36 cellular contexts compared by ENCODE assay signal in the genomic region with DNA sequence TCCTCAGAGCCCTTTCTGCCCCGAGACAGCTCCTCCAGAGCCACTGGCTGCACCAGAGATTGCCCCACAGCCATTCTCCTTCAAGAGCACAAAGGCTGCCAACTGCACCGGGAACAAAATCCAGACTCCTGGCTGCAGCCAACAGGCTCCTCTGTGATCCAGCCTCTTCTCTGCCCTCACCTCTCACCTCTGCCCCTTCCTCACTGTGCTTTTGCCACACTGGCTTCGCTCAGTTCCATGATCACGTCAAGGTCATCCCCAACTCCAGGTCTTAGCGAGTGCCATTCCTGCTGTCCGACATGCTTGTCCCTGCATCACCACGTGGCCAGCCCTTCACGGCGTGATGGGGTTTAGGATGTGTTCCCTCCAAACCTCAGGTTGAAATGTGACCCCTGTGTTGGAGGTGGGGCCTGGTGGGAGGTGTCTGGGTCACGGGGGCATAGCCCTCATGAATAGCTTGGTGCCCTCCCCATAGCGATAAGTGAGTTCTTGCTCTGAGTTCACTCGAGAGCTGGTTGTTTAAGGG.
"Had no signal": no experiment of that assay in that cellular context is flagged by ENCODE, and none has a peak within 500 bp of the region (broad histone marks: within the 10 kb centered on the region; RNA-seq: fewer than 3 reads in every experiment).

No MANE protein-coding gene starts in this region.

- H3K36me3 ChIP-seq: ascending aorta, breast epithelium, cardiac muscle cell, WERI-Rb-1 had no signal

- H3K4me1 ChIP-seq: ascending aorta, breast epithelium had no signal

- H3K4me3 Mint-ChIP-seq: activated CD4-positive, alpha-beta memory T cell treated with anti-CD3 and anti-CD28 coated beads for 36 hours; activated CD4-positive, alpha-beta T cell treated with anti-CD3 and anti-CD28 coated beads for 36 hours; activated CD4-positive, alpha-beta T cell treated with anti-CD3 and anti-CD28 coated beads, Interleukin-2, amount 10 ng/mL, durations not matched to agents 24 days and 14 days; activated CD8-positive, alpha-beta memory T cell treated with anti-CD3 and anti-CD28 coated beads, Interleukin-2, amount 10 ng/mL, durations not matched to agents 7 days and 5 days; activated CD8-positive, alpha-beta T cell treated with anti-CD3 and anti-CD28 coated beads, Interleukin-2, amount 10 ng/mL, durations not matched to agents 7 days and 5 days; activated naive CD4-positive, alpha-beta T cell treated with anti-CD3 and anti-CD28 coated beads, Interleukin-2, amount 10 ng/mL, durations not matched to agents 7 days and 5 days; activated naive CD8-positive, alpha-beta T cell treated with anti-CD3 and anti-CD28 coated beads, Interleukin-2, amount 10 ng/mL, durations not matched to agents 7 days and 5 days; activated T-helper 1 cell treated with anti-CD3 and anti-CD28 coated beads, Interleukin-12 subunit alpha, Interleukin-12 subunit beta, Interleukin-2, Interleukin-4 antibody, amounts not matched to agents 30 ng/mL and 10 ng/mL and 1 ng/mL, durations not matched to agents 14 hours and 24 hours and 36 hours; brain; dendritic cell treated with granulocyte-macrophage colony-stimulating factor and Interleukin-4, amounts not matched to agents 40 ng/mL and 50 ng/mL, for 4 days; endodermal cell; T-helper 17 cell; T-helper 2 cell treated with Interferon-gamma antibody and Interleukin-4, amounts not matched to agents 5 μg/mL and 100 μg/mL, for 36 hours had no signal

- H3K36me3 Mint-ChIP-seq: activated CD4-positive, alpha-beta memory T cell treated with anti-CD3 and anti-CD28 coated beads for 36 hours; activated CD8-positive, alpha-beta memory T cell treated with anti-CD3 and anti-CD28 coated beads, Interleukin-2, amount 10 ng/mL, durations not matched to agents 7 days and 5 days; activated naive CD4-positive, alpha-beta T cell treated with anti-CD3 and anti-CD28 coated beads, Interleukin-2, amount 10 ng/mL, durations not matched to agents 7 days and 5 days; activated naive CD4-positive, alpha-beta T cell treated with anti-CD3 and anti-CD28 coated beads, Interleukin-2, amount 50 U/mL, for 72 hours; activated naive CD8-positive, alpha-beta T cell treated with anti-CD3 and anti-CD28 coated beads, Interleukin-2, amount 10 ng/mL, durations not matched to agents 7 days and 5 days had no signal

- H3K9me3 ChIP-seq: ascending aorta, breast epithelium had no signal

- H3K9me3 Mint-ChIP-seq: activated CD4-positive, alpha-beta T cell treated with anti-CD3 and anti-CD28 coated beads, Interleukin-2, amount 10 ng/mL, durations not matched to agents 24 days and 14 days; activated naive CD4-positive, alpha-beta T cell treated with anti-CD3 and anti-CD28 coated beads, Interleukin-2, amount 50 U/mL, for 72 hours; activated naive CD8-positive, alpha-beta T cell treated with anti-CD3 and anti-CD28 coated beads, Interleukin-2, amount 10 ng/mL, durations not matched to agents 7 days and 5 days; activated T-helper 1 cell treated with anti-CD3 and anti-CD28 coated beads, Interleukin-12 subunit alpha, Interleukin-12 subunit beta, Interleukin-2, Interleukin-4 antibody, amounts not matched to agents 30 ng/mL and 10 ng/mL and 1 ng/mL, durations not matched to agents 14 hours and 24 hours and 36 hours; activated T-helper 2 cell treated with anti-CD3 and anti-CD28 coated beads, Interferon-gamma antibody, Interleukin-2, Interleukin-4, amounts not matched to agents 10 μg/mL and 5 μg/mL and 100 μg/mL, durations not matched to agents 14 hours and 24 hours and 36 hours; dendritic cell treated with granulocyte-macrophage colony-stimulating factor and Interleukin-4, amounts not matched to agents 40 ng/mL and 50 ng/mL, for 4 days; T-helper 2 cell treated with Interferon-gamma antibody and Interleukin-4, amounts not matched to agents 5 μg/mL and 100 μg/mL, for 36 hours had no signal

- H3K4me1 Mint-ChIP-seq: activated CD4-positive, alpha-beta T cell treated with anti-CD3 and anti-CD28 coated beads for 36 hours; activated CD4-positive, alpha-beta T cell treated with anti-CD3 and anti-CD28 coated beads, Interleukin-2, amount 10 ng/mL, durations not matched to agents 24 days and 14 days; activated CD8-positive, alpha-beta memory T cell treated with anti-CD3 and anti-CD28 coated beads, Interleukin-2, amount 10 ng/mL, durations not matched to agents 7 days and 5 days; activated naive CD4-positive, alpha-beta T cell treated with anti-CD3 and anti-CD28 coated beads, Interleukin-2, amount 10 ng/mL, durations not matched to agents 7 days and 5 days; activated naive CD8-positive, alpha-beta T cell treated with anti-CD3 and anti-CD28 coated beads, Interleukin-2, amount 10 ng/mL, durations not matched to agents 7 days and 5 days; T-helper 17 cell had no signal

- H3K27ac ChIP-seq: ascending aorta, breast epithelium, cardiac muscle cell, coronary artery, WERI-Rb-1 had no signal

- FAIRE-seq: frontal cortex had no signal

- H3K27me3 ChIP-seq: ascending aorta, cardiac muscle cell had no signal

- DNase-seq: activated CD4-positive, alpha-beta memory T cell treated with anti-CD3 and anti-CD28 coated beads for 36 hours; activated CD4-positive, alpha-beta T cell treated with anti-CD3 and anti-CD28 coated beads for 36 hours; activated CD4-positive, alpha-beta T cell treated with anti-CD3 and anti-CD28 coated beads, Interleukin-2, amount 10 ng/mL, durations not matched to agents 24 days and 14 days; activated CD4-positive, CD25-positive, alpha-beta regulatory T cell; activated CD4-positive, CD25-positive, alpha-beta regulatory T cell treated with anti-CD3 and anti-CD28 coated beads, Interleukin-2, amount 50 U/mL, for 72 hours; activated CD8-positive, alpha-beta memory T cell treated with anti-CD3 and anti-CD28 coated beads, Interleukin-2, amount 10 ng/mL, durations not matched to agents 7 days and 5 days; activated CD8-positive, alpha-beta memory T cell treated with anti-CD3 and anti-CD28 coated beads, Interleukin-2, amount 50 U/mL, for 4 hours; activated CD8-positive, alpha-beta T cell treated with anti-CD3 and anti-CD28 coated beads, Interleukin-2, amount 10 ng/mL, durations not matched to agents 7 days and 5 days; activated effector memory CD4-positive, alpha-beta T cell treated with anti-CD3 and anti-CD28 coated beads, Interleukin-2, amount 50 U/mL, for 16 hours; activated naive CD4-positive, alpha-beta T cell treated with anti-CD3 and anti-CD28 coated beads, Interleukin-2, amount 10 ng/mL, durations not matched to agents 7 days and 5 days; activated naive CD8-positive, alpha-beta T cell treated with anti-CD3 and anti-CD28 coated beads, Interleukin-2, amount 10 ng/mL, durations not matched to agents 7 days and 5 days; activated T-cell treated with anti-CD3 and anti-CD28 coated beads, Interleukin-2, amount 50 U/mL, for 1 hour; activated T-cell treated with anti-CD3 and anti-CD28 coated beads, Interleukin-2, amount 50 U/mL, for 48 hours; central memory CD4-positive, alpha-beta T cell; cerebellar nuclear complex; dorsolateral prefrontal cortex; effector memory CD4-positive, alpha-beta T cell; endodermal cell; foreskin fibroblast; head of caudate nucleus; T-helper 1 cell; T-helper 17 cell; T1000; WERI-Rb-1 had no signal

- H3K27me3 Mint-ChIP-seq: activated CD4-positive, alpha-beta memory T cell treated with anti-CD3 and anti-CD28 coated beads for 36 hours; activated CD4-positive, alpha-beta T cell treated with anti-CD3 and anti-CD28 coated beads, Interleukin-2, amount 10 ng/mL, durations not matched to agents 24 days and 14 days; activated CD8-positive, alpha-beta memory T cell treated with anti-CD3 and anti-CD28 coated beads, Interleukin-2, amount 10 ng/mL, durations not matched to agents 7 days and 5 days; activated naive CD4-positive, alpha-beta T cell treated with anti-CD3 and anti-CD28 coated beads, Interleukin-2, amount 10 ng/mL, durations not matched to agents 7 days and 5 days; dendritic cell treated with granulocyte-macrophage colony-stimulating factor and Interleukin-4, amounts not matched to agents 40 ng/mL and 50 ng/mL, for 4 days had no signal

- ATAC-seq: activated CD4-positive, alpha-beta T cell treated with anti-CD3 and anti-CD28 coated beads for 36 hours; activated CD8-positive, alpha-beta memory T cell treated with anti-CD3 and anti-CD28 coated beads, Interleukin-2, amount 10 ng/mL, durations not matched to agents 7 days and 5 days; activated CD8-positive, alpha-beta T cell treated with anti-CD3 and anti-CD28 coated beads, Interleukin-2, amount 10 ng/mL, durations not matched to agents 7 days and 5 days; activated naive CD4-positive, alpha-beta T cell treated with anti-CD3 and anti-CD28 coated beads, Interleukin-2, amount 50 U/mL, for 72 hours; esophagus mucosa; T-helper 17 cell had no signal

- H3K27ac Mint-ChIP-seq: activated CD4-positive, alpha-beta memory T cell treated with anti-CD3 and anti-CD28 coated beads for 36 hours; activated CD4-positive, alpha-beta T cell treated with anti-CD3 and anti-CD28 coated beads for 36 hours; activated CD4-positive, alpha-beta T cell treated with anti-CD3 and anti-CD28 coated beads, Interleukin-2, amount 10 ng/mL, durations not matched to agents 24 days and 14 days; activated CD8-positive, alpha-beta memory T cell treated with anti-CD3 and anti-CD28 coated beads, Interleukin-2, amount 10 ng/mL, durations not matched to agents 7 days and 5 days; activated CD8-positive, alpha-beta T cell treated with anti-CD3 and anti-CD28 coated beads, Interleukin-2, amount 10 ng/mL, durations not matched to agents 7 days and 5 days; activated naive CD4-positive, alpha-beta T cell treated with anti-CD3 and anti-CD28 coated beads, Interleukin-2, amount 10 ng/mL, durations not matched to agents 7 days and 5 days; activated naive CD4-positive, alpha-beta T cell treated with anti-CD3 and anti-CD28 coated beads, Interleukin-2, amount 50 U/mL, for 72 hours; activated naive CD8-positive, alpha-beta T cell treated with anti-CD3 and anti-CD28 coated beads, Interleukin-2, amount 10 ng/mL, durations not matched to agents 7 days and 5 days; activated T-helper 1 cell treated with anti-CD3 and anti-CD28 coated beads, Interleukin-12 subunit alpha, Interleukin-12 subunit beta, Interleukin-2, Interleukin-4 antibody, amounts not matched to agents 30 ng/mL and 10 ng/mL and 1 ng/mL, durations not matched to agents 14 hours and 24 hours and 36 hours; activated T-helper 2 cell treated with anti-CD3 and anti-CD28 coated beads, Interferon-gamma antibody, Interleukin-2, Interleukin-4, amounts not matched to agents 10 μg/mL and 5 μg/mL and 100 μg/mL, durations not matched to agents 14 hours and 24 hours and 36 hours; brain; dendritic cell treated with granulocyte-macrophage colony-stimulating factor and Interleukin-4, amounts not matched to agents 40 ng/mL and 50 ng/mL, for 4 days; endodermal cell; T-helper 17 cell; T-helper 2 cell treated with Interferon-gamma antibody and Interleukin-4, amounts not matched to agents 5 μg/mL and 100 μg/mL, for 36 hours had no signal

- H3K4me3 ChIP-seq: ascending aorta, breast epithelium, cardiac muscle cell, coronary artery, dorsolateral prefrontal cortex had no signal
